ENCODE assay signal across 8 cellular contexts in the genomic region with DNA sequence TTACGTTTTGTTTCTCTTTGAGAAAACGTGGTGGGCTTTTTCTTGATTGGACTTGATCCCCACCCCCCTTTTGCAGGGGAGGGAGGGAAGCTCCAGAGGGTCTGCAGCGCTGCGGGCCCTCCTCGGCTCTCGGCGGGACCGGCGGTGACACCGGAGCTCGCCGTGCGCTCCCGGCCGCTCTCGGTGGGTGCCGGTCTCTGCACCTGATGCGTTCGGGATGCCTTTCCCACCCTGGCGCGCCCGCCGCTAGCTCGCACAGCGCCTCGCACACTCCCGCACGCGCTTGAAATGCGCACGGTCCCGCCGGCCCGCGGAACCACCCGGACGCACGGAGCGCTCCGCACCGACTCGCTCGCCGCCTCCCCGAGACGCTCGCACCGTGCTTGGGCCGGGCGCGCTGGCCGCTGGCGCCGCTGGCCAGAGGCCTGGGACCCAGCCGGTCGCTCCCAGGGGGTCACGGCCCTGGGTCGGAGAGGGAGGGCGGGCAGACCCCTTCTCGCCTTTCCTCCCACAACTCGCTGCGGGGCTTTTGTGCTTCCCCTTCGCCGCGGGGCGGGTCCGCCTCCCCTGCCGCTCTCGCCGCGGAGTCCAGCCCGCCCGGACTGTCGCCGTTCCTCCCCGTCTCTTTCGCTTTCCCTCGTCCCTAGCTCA. TPM values are rescaled to one million over a fixed set of nuclear protein-coding genes. Genes with fewer than 3 reads are reported as not detected.
DNase-seq lines count a peak whose midpoint lies in the region; ATAC-seq and TF ChIP-seq lines count a peak whose summit lies in the region.

No MANE protein-coding gene starts in this region.

- H3K9me3 ChIP-seq in SJSA1 (replicated peaks) (no peaks in the 10 kb centered on the region), colonic mucosa (no peaks in the 10 kb centered on the region), liver (ENCODE audit: control insufficient read depth in 4 of 4, low read length in 3 of 4) (no peaks in the 10 kb centered on the region)

- no peak overlapping the region for H3K27ac ChIP-seq in SJSA1
- H3K27ac ChIP-seq in colonic mucosa: peak overlapping the region; percentile 66
- H3K27ac ChIP-seq in liver (ENCODE audit: low read depth in 1 of 2, low read length in 2 of 2): peak overlapping the region; percentile 77 to 91
- H3K27ac ChIP-seq in substantia nigra (ENCODE audit: low read depth, low read length, poor library complexity, severe bottlenecking): peak overlapping the region; percentile 97

- no peak for ATAC-seq in HG03196 (IDR thresholded peaks at IDR 0.05; ENCODE audit: unreplicated experiment)
- ATAC-seq in HG03108 (IDR thresholded peaks at IDR 0.05; ENCODE audit: unreplicated experiment): no peak

- intact Hi-C loops in colonic mucosa (cut with DNase I): loop anchor here (5.0 kb wide), 1 partner anchor 122 kb away; no protein-coding TSS in a partner anchor

- H3K4me1 ChIP-seq in SJSA1 (replicated peaks) (peaks cover 9% of the 10 kb centered on the region; the same call in 1 of the 2 replicates), colonic mucosa (peaks cover 7% of the 10 kb centered on the region), liver (ENCODE audit: control insufficient read depth in 4 of 4, insufficient read depth in 4 of 4, low read length in 3 of 4) (peaks cover 15 to 47% (median 30%) of the 10 kb centered on the region in 4 donors)

- in situ Hi-C loops in ACHN (cut with HindIII; ENCODE audit: low pct_ligation_motif_present, low pct_unique_long_range_greater_than_20kb, low sequenced_read_pairs): no loop called here

- WGBS in liver: under 1% methylated on average over 78 of the region's 78 CpGs

- H3K9ac ChIP-seq in colonic mucosa (ENCODE audit: low read depth in 2 of 2, low read length in 2 of 2): peak overlapping the region; percentile 84 to 86
- peak overlapping the region; percentile 73 to 90 for H3K9ac ChIP-seq in liver (ENCODE audit: low read depth in 1 of 2, low read length in 2 of 2)

- TF ChIP-seq RAD21 in liver (IDR thresholded peaks at IDR 0.05): peak in 1 of 2 donors; percentile 10

- TF ChIP-seq CTCF in colonic mucosa (IDR thresholded peaks at IDR 0.05): no peak
- TF ChIP-seq CTCF in liver (IDR thresholded peaks at IDR 0.05; ENCODE audit: low read depth, low read length, missing input control): no peak

- H3K4me3 ChIP-seq in SJSA1 (peak overlapping the region; percentile 28), colonic mucosa (peak overlapping the region; percentile 76), liver (ENCODE audit: low read depth in 1 of 3, low read length in 3 of 3) (peak overlapping the region; percentile 73 to 90 (median 90))

- H3K27me3 ChIP-seq in SJSA1 (replicated peaks): peaks cover 23% of the 10 kb centered on the region
- H3K27me3 ChIP-seq in colonic mucosa: peaks cover 8% of the 10 kb centered on the region
- H3K27me3 ChIP-seq in liver (ENCODE audit: control insufficient read depth in 4 of 4, insufficient read depth in 4 of 4, low read length in 3 of 4): no peaks in the 10 kb centered on the region

- DNase-seq in GF-D8 (lab: John Stamatoyannopoulos, UW) (peak; percentile 60), SJSA1 (ENCODE audit: low read depth in 1 of 2, low spot score in 2 of 2) (peak in 1 of 2 experiments; percentile 9), colonic mucosa (peak; percentile 51), substantia nigra (lab: John Stamatoyannopoulos, UW) (peak in 30 of 49 donors; percentile 32 to 63 (median 49)), ACHN (no peak)

- H3K36me3 ChIP-seq in SJSA1 (no peaks in the 10 kb centered on the region), colonic mucosa (no peaks in the 10 kb centered on the region), liver (ENCODE audit: control insufficient read depth in 4 of 4, insufficient read depth in 3 of 4, low read depth in 1 of 4, low read length in 3 of 4) (peaks cover 8 to 15% (median 11%) of the 10 kb centered on the region in 4 donors)

TF ChIP-seq in liver, 16 proteins besides CTCF, POLR2A, EP300 and RAD21:
- TF ChIP-seq HNF4A (conservative IDR thresholded peaks at IDR 0.05) (no peak), JUND (IDR thresholded peaks at IDR 0.05) (no peak), TAF1 (conservative IDR thresholded peaks at IDR 0.05) (no peak)

RNA-seq across cellular contexts. Expression of a gene that starts 1.0 kb away (rescaled TPM):
- not detected in 2 replicates for total RNA-seq in SJSA1 (2014; rRNA removed; shearing (Covaris generic))
- total RNA-seq in colonic mucosa (10 to 100 TPM in 1 of 2 donors, 1 to 10 TPM in 1; 2.0 to 13.7 TPM), liver (100 to 1,000 TPM in 1 of 2 donors, 1 to 10 TPM in 1; 8.9 to 140 TPM)
- 10 to 100 TPM; 18.7 to 50.4 TPM for polyA plus RNA-seq in liver

Comparison
In these comparisons a context has a peak if more than half of its experiments do, and no peak if none do; other contexts are left out.
1. H3K4me3 ChIP-seq: peak in every context shown above with its lines; median percentile 90 in liver; 76 in colonic mucosa; 28 in SJSA1.